In the genomic region with DNA sequence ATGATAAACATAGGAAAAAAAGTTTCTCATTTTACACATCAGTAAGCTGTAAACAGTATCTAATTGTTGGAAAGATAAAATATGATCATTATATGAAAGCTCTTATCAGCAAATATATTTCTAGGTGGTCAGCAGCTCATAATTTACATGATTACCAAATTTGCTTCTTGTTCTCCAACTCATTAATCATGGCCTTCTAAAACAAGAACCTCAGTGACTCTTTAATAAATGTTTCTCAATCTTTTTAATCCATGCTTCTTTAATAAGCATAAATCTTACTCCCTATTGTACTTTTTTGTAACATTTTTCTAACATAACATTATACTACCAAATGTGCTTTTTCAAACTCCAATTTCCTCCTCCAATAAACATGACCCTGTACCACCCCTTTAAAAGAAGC, we compare ENCODE assay signal across 13 cellular contexts. TPM values are rescaled to one million over a fixed set of nuclear protein-coding genes. Genes with fewer than 3 reads are reported as not detected.
DNase-seq lines count a peak whose midpoint lies in the region; ATAC-seq and TF ChIP-seq lines count a peak whose summit lies in the region.
"Had no signal": no experiment of that assay in that cellular context is flagged by ENCODE, and none has a peak within 500 bp of the region (broad histone marks: within the 10 kb centered on the region; RNA-seq: fewer than 3 reads in every experiment).

No MANE protein-coding gene starts in this region.

- CTCF ChIA-PET in T-cell (lab: Charles Lee): no interaction called here

- H3K79me2 ChIP-seq in smooth muscle cell (ENCODE audit: low read depth): peaks cover 100% of the 10 kb centered on the region

- no peak overlapping the region for H3K27ac ChIP-seq in smooth muscle cell (ENCODE audit: low read depth)
- H3K27ac ChIP-seq: prostate gland had no signal

- POLR2A ChIA-PET in T-cell (lab: Charles Lee): interaction anchor here in 1 of 2 donors (0.8 kb wide), 1 partner anchor 20 kb away, joined by 3 read pairs; no protein-coding TSS in a partner anchor

- intact Hi-C loops in Right ventricle myocardium inferior (cut with DNase I): no loop called here

- peaks cover 10% of the 10 kb centered on the region for H3F3A ChIP-seq in smooth muscle cell (ENCODE audit: low read depth)

- no peaks in the 10 kb centered on the region for H3K27me3 Mint-ChIP-seq in activated naive CD8-positive, alpha-beta T cell
- no peaks in the 10 kb centered on the region for H3K27me3 Mint-ChIP-seq in activated naive CD8-positive, alpha-beta T cell treated with anti-CD3 and anti-CD28 coated beads, Interleukin-2, amount 50 U/mL, for 24 hours
- no peaks in the 10 kb centered on the region for H3K27me3 Mint-ChIP-seq in T-cell
- H3K27me3 Mint-ChIP-seq: central memory CD8-positive, alpha-beta T cell had no signal

- ATAC-seq in activated naive CD8-positive, alpha-beta T cell treated with anti-CD3 and anti-CD28 coated beads, Interleukin-2, amount 50 U/mL, for 24 hours: no peak
- no peak for ATAC-seq in T-cell (replicated peaks in 1 of 4)
- ATAC-seq in Right ventricle myocardium inferior: no peak
- ATAC-seq: left colon had no signal

- H4K20me1 ChIP-seq in smooth muscle cell (ENCODE audit: low read depth): peaks cover 100% of the 10 kb centered on the region

- peak overlapping the region; percentile 38 for H3K4me3 Mint-ChIP-seq in activated naive CD8-positive, alpha-beta T cell
- H3K4me3 Mint-ChIP-seq in activated naive CD8-positive, alpha-beta T cell treated with anti-CD3 and anti-CD28 coated beads, Interleukin-2, amount 50 U/mL, for 24 hours: no peak overlapping the region
- peak overlapping the region in 2 of 3 donors; percentile 82 to 85 for H3K4me3 Mint-ChIP-seq in T-cell
- H3K4me3 Mint-ChIP-seq: T-helper 1 cell treated with Interleukin-12 subunit alpha and Interleukin-12 subunit beta and Interleukin-4 antibody, amounts not matched to agents 30 μg/mL and 1 μg/mL, for 36 hours had no signal

- peak overlapping the region; percentile 94 for H3K4me2 ChIP-seq in smooth muscle cell

- peaks cover 85% of the 10 kb centered on the region for H3K4me1 Mint-ChIP-seq in activated naive CD8-positive, alpha-beta T cell (ENCODE audit: low read depth)
- peaks cover 82% of the 10 kb centered on the region for H3K4me1 Mint-ChIP-seq in activated naive CD8-positive, alpha-beta T cell treated with anti-CD3 and anti-CD28 coated beads, Interleukin-2, amount 50 U/mL, for 24 hours
- H3K4me1 Mint-ChIP-seq in T-cell: peaks cover 76 to 89% (median 88%) of the 10 kb centered on the region in 3 donors

- peak overlapping the region; percentile 23 for H3K4me3 ChIP-seq in smooth muscle cell
- H3K4me3 ChIP-seq: prostate gland had no signal

- H3K9me3 Mint-ChIP-seq in activated naive CD8-positive, alpha-beta T cell (ENCODE audit: low read depth): no peaks in the 10 kb centered on the region
- H3K9me3 Mint-ChIP-seq in activated naive CD8-positive, alpha-beta T cell treated with anti-CD3 and anti-CD28 coated beads, Interleukin-2, amount 50 U/mL, for 24 hours: no peaks in the 10 kb centered on the region
- H3K9me3 Mint-ChIP-seq in T-cell: no peaks in the 10 kb centered on the region
- H3K9me3 Mint-ChIP-seq: central memory CD8-positive, alpha-beta T cell; T-helper 1 cell treated with Interleukin-12 subunit alpha and Interleukin-12 subunit beta and Interleukin-4 antibody, amounts not matched to agents 30 μg/mL and 1 μg/mL, for 36 hours had no signal

- H3K4me1 ChIP-seq in smooth muscle cell (ENCODE audit: low read depth): peaks cover 80% of the 10 kb centered on the region

- no peak overlapping the region for H3K9ac ChIP-seq in smooth muscle cell (ENCODE audit: low read depth)

- no peaks in the 10 kb centered on the region for H3K27me3 ChIP-seq in smooth muscle cell (ENCODE audit: low read depth)

- no peaks in the 10 kb centered on the region for H3K36me3 ChIP-seq in smooth muscle cell (ENCODE audit: low read depth)
- H3K36me3 ChIP-seq: prostate gland had no signal

- H3K36me3 Mint-ChIP-seq in activated naive CD8-positive, alpha-beta T cell: no peaks in the 10 kb centered on the region
- peaks cover 8% of the 10 kb centered on the region for H3K36me3 Mint-ChIP-seq in activated naive CD8-positive, alpha-beta T cell treated with anti-CD3 and anti-CD28 coated beads, Interleukin-2, amount 50 U/mL, for 24 hours (ENCODE audit: low read depth)
- H3K36me3 Mint-ChIP-seq in T-cell: peaks cover 13% of the 10 kb centered on the region

- peak overlapping the region; percentile 18 for H3K27ac Mint-ChIP-seq in activated naive CD8-positive, alpha-beta T cell
- H3K27ac Mint-ChIP-seq in activated naive CD8-positive, alpha-beta T cell treated with anti-CD3 and anti-CD28 coated beads, Interleukin-2, amount 50 U/mL, for 24 hours: no peak overlapping the region
- peak overlapping the region in 1 of 2 donors; percentile 66 for H3K27ac Mint-ChIP-seq in T-cell
- H3K27ac Mint-ChIP-seq: T-helper 1 cell treated with Interleukin-12 subunit alpha and Interleukin-12 subunit beta and Interleukin-4 antibody, amounts not matched to agents 30 μg/mL and 1 μg/mL, for 36 hours had no signal

- no peak overlapping the region for H2AFZ ChIP-seq in smooth muscle cell (ENCODE audit: low read depth)

- no peak for DNase-seq in activated naive CD8-positive, alpha-beta T cell treated with anti-CD3 and anti-CD28 coated beads, Interleukin-2, amount 50 U/mL, for 24 hours
- DNase-seq in T-cell (no peak), fibroblast of peridontal ligament (ENCODE audit: extremely low read depth) (peak; percentile 13), smooth muscle cell (lab: John Stamatoyannopoulos, UW; ENCODE audit: unreplicated experiment) (no peak), SW480 (ENCODE audit: low spot score) (no peak), NCI-H1417 (lab: John Stamatoyannopoulos, UW) (no peak), Right ventricle myocardium inferior (ENCODE audit: missing footprints) (no peak)
- DNase-seq: left colon, NCI-H774 had no signal

- TF ChIP-seq CTCF in smooth muscle cell (IDR thresholded peaks at IDR 0.05; ENCODE audit: borderline replicate concordance, insufficient read depth, poor library complexity, severe bottlenecking): no peak

- H3K9me3 ChIP-seq in smooth muscle cell (replicated peaks; ENCODE audit: low read depth): no peaks in the 10 kb centered on the region
- H3K9me3 ChIP-seq: prostate gland had no signal

RNA-seq across cellular contexts. Expression of gene ITGB1, which starts 5.9 kb away (rescaled TPM):
- total RNA-seq in T-cell (100 to 1,000 TPM; 140 to 269 (median 177) TPM), smooth muscle cell (2,267 and 2,867 TPM in 2 replicates), Right ventricle myocardium inferior (583 TPM)
- 674 and 859 TPM in 2 replicates for polyA plus RNA-seq in smooth muscle cell
